ENCODE assay signal across 14 cellular contexts in the genomic region with DNA sequence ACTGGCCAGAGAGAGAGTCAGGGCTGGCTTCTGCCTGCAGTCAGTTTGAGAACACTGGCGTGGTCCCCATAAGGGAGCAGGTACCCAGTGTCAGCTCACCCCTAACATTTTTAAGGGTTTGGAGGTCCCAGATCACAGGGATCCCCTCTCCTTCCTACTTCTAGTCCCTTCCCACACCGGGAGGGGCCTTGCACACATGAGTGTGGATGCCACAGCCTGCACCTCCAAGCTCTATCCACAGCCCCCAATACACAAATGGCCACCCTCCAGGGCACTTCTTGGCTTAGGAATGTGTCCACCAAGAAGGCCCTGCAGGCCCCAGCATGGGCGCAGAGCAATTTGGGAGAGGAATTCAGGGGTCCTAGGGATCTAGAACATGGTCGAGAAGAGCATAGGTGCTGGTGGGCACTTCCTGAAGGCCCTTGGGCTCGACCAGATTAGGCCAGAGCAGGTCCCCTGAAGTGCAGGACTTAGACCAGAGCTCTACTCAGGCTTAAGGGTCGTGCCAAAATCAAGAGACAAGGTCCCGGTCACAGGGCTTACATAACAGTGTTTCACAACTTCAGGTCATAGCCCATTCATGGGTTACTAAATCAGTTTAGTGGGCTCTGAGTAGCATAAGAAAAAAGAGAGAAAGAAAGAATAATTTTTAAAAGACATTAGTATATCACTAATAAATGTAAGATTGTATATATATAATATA. TPM values are rescaled to one million over a fixed set of nuclear protein-coding genes. Genes with fewer than 3 reads are reported as not detected.
DNase-seq lines count a peak whose midpoint lies in the region; ATAC-seq and TF ChIP-seq lines count a peak whose summit lies in the region.
"Had no signal": no experiment of that assay in that cellular context is flagged by ENCODE, and none has a peak within 500 bp of the region (broad histone marks: within the 10 kb centered on the region; RNA-seq: fewer than 3 reads in every experiment).

No MANE protein-coding gene starts in this region.

- intact Hi-C loops in left ventricle myocardium superior (cut with micrococcal nuclease): no loop called here
- intact Hi-C loops in left ventricle myocardium inferior (cut with micrococcal nuclease): no loop called here

- in situ Hi-C loops in G401 (cut with HindIII; ENCODE audit: low sequenced_read_pairs): no loop called here

- peaks cover 7% of the 10 kb centered on the region for H3K4me1 ChIP-seq in left ventricle myocardium inferior
- H3K4me1 ChIP-seq in RWPE2 (ENCODE audit: insufficient read depth, poor library complexity, severe bottlenecking): peaks cover 10% of the 10 kb centered on the region
- no peaks in the 10 kb centered on the region for H3K4me1 ChIP-seq in gastroesophageal sphincter

- H3K4me3 ChIP-seq in left ventricle myocardium inferior: no peak overlapping the region
- H3K4me3 ChIP-seq in RWPE2 (ENCODE audit: severe bottlenecking): no peak overlapping the region
- no peak overlapping the region for H3K4me3 ChIP-seq in gastroesophageal sphincter
- H3K4me3 ChIP-seq: upper lobe of left lung had no signal

- no peak for DNase-seq in left ventricle myocardium superior
- DNase-seq in left ventricle myocardium inferior: no peak
- peak; percentile 38 for DNase-seq in RWPE2 (ENCODE audit: low spot score)
- DNase-seq in ureter (ENCODE audit: low spot score): peak; percentile 35
- DNase-seq in G401 (ENCODE audit: low spot score): no peak
- DNase-seq: activated CD4-positive, CD25-positive, alpha-beta regulatory T cell; caudate nucleus; kidney; NCI-H1105; stimulated activated CD4-positive, alpha-beta T cell treated with anti-CD3 and anti-CD28 coated beads, Interleukin-4, amount 100 ng/mL, for 1 hour; upper lobe of left lung had no signal

- H3K9me3 ChIP-seq in left ventricle myocardium inferior (replicated peaks) (peaks cover 14% of the 10 kb centered on the region), RWPE2 (ENCODE audit: severe bottlenecking) (no peaks in the 10 kb centered on the region), gastroesophageal sphincter (peaks cover 0 to 16% (median 0%) of the 10 kb centered on the region in 3 donors)

- no peaks in the 10 kb centered on the region for H3K27me3 ChIP-seq in left ventricle myocardium inferior (ENCODE audit: low read depth)
- H3K27me3 ChIP-seq in RWPE2 (ENCODE audit: insufficient read depth, poor library complexity, severe bottlenecking): no peaks in the 10 kb centered on the region
- H3K27me3 ChIP-seq in gastroesophageal sphincter: peaks cover 3% of the 10 kb centered on the region
- H3K27me3 ChIP-seq: upper lobe of left lung had no signal

- no peak for TF ChIP-seq EP300 in gastroesophageal sphincter (IDR thresholded peaks at IDR 0.05)

- no peak for TF ChIP-seq POLR2A in gastroesophageal sphincter (IDR thresholded peaks at IDR 0.05)

- H3K27ac ChIP-seq in left ventricle myocardium inferior (replicated peaks) (no peak overlapping the region), RWPE2 (ENCODE audit: poor library complexity, severe bottlenecking) (no peak overlapping the region), gastroesophageal sphincter (no peak overlapping the region)
- H3K27ac ChIP-seq: C4-2B, upper lobe of left lung had no signal

- 61 to 72% methylated on average over 2 to 4 of the region's 7 CpGs for WGBS in gastroesophageal sphincter (ENCODE audit: low coverage in 1 of 2), 2 donors

- ATAC-seq in left ventricle myocardium superior (peak; percentile 26), RWPE2 (ENCODE audit: low read depth) (no peak), gastroesophageal sphincter (peak; percentile 54), GM21447 (IDR thresholded peaks at IDR 0.05; ENCODE audit: unreplicated experiment) (no peak)

- TF ChIP-seq CTCF in left ventricle myocardium inferior (IDR thresholded peaks at IDR 0.05; ENCODE audit: borderline replicate concordance) (no peak), RWPE2 (IDR thresholded peaks at IDR 0.05; ENCODE audit: poor library complexity, severe bottlenecking) (no peak), gastroesophageal sphincter (IDR thresholded peaks at IDR 0.05) (no peak)

- H3K36me3 ChIP-seq in left ventricle myocardium inferior (peaks cover 19% of the 10 kb centered on the region), RWPE2 (ENCODE audit: low read depth) (peaks cover 21% of the 10 kb centered on the region), gastroesophageal sphincter (peaks cover 0 to 24% of the 10 kb centered on the region in 2 donors)

RNA-seq across cellular contexts. Expression of a gene that starts 16.0 kb away (rescaled TPM):
- total RNA-seq in left ventricle myocardium superior (21.2 TPM), left ventricle myocardium inferior (23.4 TPM), gastroesophageal sphincter (10 to 100 TPM; 18.8 to 42.5 (median 33.0) TPM), ureter (136 TPM)
- total RNA-seq in G401 (2014; rRNA removed; shearing (Covaris generic)): not detected in 2 replicates

RNA-seq across cellular contexts. Expression of a gene that starts 27.5 kb away (rescaled TPM):
- total RNA-seq in left ventricle myocardium superior (not detected), left ventricle myocardium inferior (not detected), gastroesophageal sphincter (not detected), ureter (0.62 TPM)
- not detected in 2 replicates for total RNA-seq in G401 (2014; rRNA removed; shearing (Covaris generic))

RNA-seq across cellular contexts. Expression of a gene that starts 31.9 kb away (rescaled TPM):
- 489 TPM for total RNA-seq in left ventricle myocardium superior
- 509 TPM for total RNA-seq in left ventricle myocardium inferior
- 100 to 1,000 TPM in 1 of 4 donors, 10 to 100 TPM in 3; 42.8 to 140 (median 52.7) TPM for total RNA-seq in gastroesophageal sphincter
- total RNA-seq in ureter: 50.2 TPM
- not detected in 2 replicates for total RNA-seq in G401 (2014; rRNA removed; shearing (Covaris generic))

RNA-seq across cellular contexts. Expression of a gene that starts 35.7 kb away (rescaled TPM):
- total RNA-seq in left ventricle myocardium superior (9.0 TPM), left ventricle myocardium inferior (8.4 TPM), gastroesophageal sphincter (10 to 100 TPM; 24.8 to 47.9 (median 36.2) TPM), ureter (15.5 TPM)
- 0.06 and 0.07 TPM in 2 replicates for total RNA-seq in G401 (2014; rRNA removed; shearing (Covaris generic))

RNA-seq across cellular contexts. Expression of a gene that starts 54.9 kb away (rescaled TPM):
- 3.1 TPM for total RNA-seq in left ventricle myocardium superior
- total RNA-seq in left ventricle myocardium inferior: 1.1 TPM
- total RNA-seq in gastroesophageal sphincter: 10 to 100 TPM in 1 of 4 donors, 1 to 10 TPM in 3; 1.2 to 38.8 (median 4.2) TPM
- 434 TPM for total RNA-seq in ureter
- not detected in 2 replicates for total RNA-seq in G401 (2014; rRNA removed; shearing (Covaris generic))

Comparison
In these comparisons a context has a peak if more than half of its experiments do, and no peak if none do; other contexts are left out.
1. ATAC-seq: peak in left ventricle myocardium superior (single experiment) and gastroesophageal sphincter (single experiment); none in RWPE2 (single experiment) and GM21447 (single experiment).
2. DNase-seq: peak in RWPE2 (single experiment) and ureter (single experiment); none in left ventricle myocardium superior (single experiment), left ventricle myocardium inferior (single experiment) and G401 (single experiment).
3. RNA of a gene that starts 16.0 kb away (total RNA-seq): 136 TPM in ureter (single experiment), 18.8 to 42.5 TPM in gastroesophageal sphincter, 23.4 TPM in left ventricle myocardium inferior (single experiment) and 21.2 TPM in left ventricle myocardium superior (single experiment); not detected in G401; every median in the first group is over 10 times any median in the second.
4. RNA of a gene that starts 31.9 kb away (total RNA-seq): 509 TPM in left ventricle myocardium inferior (single experiment), 489 TPM in left ventricle myocardium superior (single experiment), 42.8 to 140 TPM in gastroesophageal sphincter and 50.2 TPM in ureter (single experiment); not detected in G401; every median in the first group is over 10 times any median in the second.